Comparison of ENCODE assay signal across 12 cellular contexts in genomic region chrX:40068048-40068447, GRCh38. TPM values are rescaled to one million over a fixed set of nuclear protein-coding genes. Genes with fewer than 3 reads are reported as not detected.
DNase-seq lines count a peak whose midpoint lies in the region; ATAC-seq and TF ChIP-seq lines count a peak whose summit lies in the region.
"Had no signal": no experiment of that assay in that cellular context is flagged by ENCODE, and none has a peak within 500 bp of the region (broad histone marks: within the 10 kb centered on the region; RNA-seq: fewer than 3 reads in every experiment).

No MANE protein-coding gene starts in this region.

- no peak overlapping the region for H3K14ac ChIP-seq in H9 (ENCODE audit: insufficient read depth, low read length)

- no peak overlapping the region for H3K18ac ChIP-seq in H9 (ENCODE audit: insufficient read length, low read depth, low read length)

- H3K23ac ChIP-seq in H9 (ENCODE audit: insufficient read length, low read depth, low read length): no peak overlapping the region

- H3K9me3 ChIP-seq in H9 (ENCODE audit: control insufficient read depth, low read depth, low read length): no peaks in the 10 kb centered on the region

- no peak overlapping the region for H3T11ph ChIP-seq in H9 (ENCODE audit: low read length)

- H2AFZ ChIP-seq in H9 (ENCODE audit: low read length): no peak overlapping the region

- peaks cover 26 to 48% of the 10 kb centered on the region in 2 experiments for H3K4me1 Mint-ChIP-seq in H9
- H3K4me1 Mint-ChIP-seq in glutamatergic neuron (ENCODE audit: low read depth, unreplicated experiment): peaks cover 13% of the 10 kb centered on the region

- H2AK5ac ChIP-seq in H9 (ENCODE audit: insufficient read length, low read length): no peak overlapping the region

- H3K36me3 Mint-ChIP-seq in H9 (ENCODE audit: insufficient read depth in 1 of 3, low read depth in 3 of 3) (peaks cover 54 to 97% (median 90%) of the 10 kb centered on the region in 3 experiments), glutamatergic neuron (ENCODE audit: unreplicated experiment) (no peaks in the 10 kb centered on the region)

- H4K8ac ChIP-seq in H9 (replicated peaks; ENCODE audit: insufficient read length, low read depth, low read length): no peak overlapping the region

- no peak overlapping the region for H4K5ac ChIP-seq in H9 (ENCODE audit: insufficient read length, low read depth, low read length)

- H3K27ac Mint-ChIP-seq in H9 (peak overlapping the region in 2 of 3 experiments; percentile 34 to 85; a peak in 2 of 7 replicates), glutamatergic neuron (ENCODE audit: unreplicated experiment) (no peak overlapping the region)
- H3K27ac Mint-ChIP-seq: activated T-cell treated with anti-CD3 and anti-CD28 coated beads, Interleukin-2, amount 50 U/mL, for 24 hours had no signal

- H3K56ac ChIP-seq in H9 (ENCODE audit: insufficient read length, low read depth, low read length): no peak overlapping the region

- no peak overlapping the region for H2BK15ac ChIP-seq in H9 (ENCODE audit: low read depth, low read length)

- peaks cover 11% of the 10 kb centered on the region; the same call in 1 of the 2 replicates for H3K4me1 ChIP-seq in H9 (ENCODE audit: insufficient read depth, low read length)
- H3K4me1 ChIP-seq in foreskin keratinocyte: no peaks in the 10 kb centered on the region

- WGBS in H9 (ENCODE audit: extremely low coverage, insufficient read length, low lambda C conversion rate): no CpG with 5 or more reads among the region's 4 CpGs

- peak; percentile 15 for DNase-seq in NCI-H2029 (lab: John Stamatoyannopoulos, UW)
- no peak for DNase-seq in NCI-H2029 treated with DMSO at 0.1 percent for 48 hours (lab: John Stamatoyannopoulos, UW)
- DNase-seq in H9: no peak
- peak; percentile 51 for DNase-seq in SW480 (ENCODE audit: low spot score)
- no peak for DNase-seq in foreskin keratinocyte
- DNase-seq in omental fat pad (ENCODE audit: low spot score): no peak
- no peak for DNase-seq in glutamatergic neuron
- no peak for DNase-seq in NCI-H1436 treated with DMSO at 0.1 percent for 48 hours (lab: John Stamatoyannopoulos, UW)
- DNase-seq: activated T-cell treated with anti-CD3 and anti-CD28 coated beads, Interleukin-2, amount 50 U/mL, for 24 hours; NCI-H1694 treated with DMSO at 0.1 percent for 48 hours; stimulated activated naive CD4-positive, alpha-beta T cell treated with Interleukin-2 at 50 U/mL for 16 hours had no signal

- H3K27me3 Mint-ChIP-seq in H9 (ENCODE audit: low read depth): 0 out of 2 replicates have a peak, but pooled peaks cover 2% of the 10 kb centered on the region
- peaks cover 5% of the 10 kb centered on the region for H3K27me3 Mint-ChIP-seq in glutamatergic neuron (ENCODE audit: unreplicated experiment)

- TF ChIP-seq CTCF in H9 (conservative IDR thresholded peaks at IDR 0.05) (no peak), foreskin keratinocyte (conservative IDR thresholded peaks at IDR 0.05) (peak; percentile 29), omental fat pad (IDR thresholded peaks at IDR 0.05) (no peak), glutamatergic neuron (IDR thresholded peaks at IDR 0.05; ENCODE audit: partially characterized antibody, unreplicated experiment) (no peak)

- H4K91ac ChIP-seq in H9 (ENCODE audit: insufficient read length, low read depth, low read length): no peak overlapping the region

- H3K4ac ChIP-seq in H9 (ENCODE audit: low read depth, low read length): no peak overlapping the region

- no peak overlapping the region for H2BK120ac ChIP-seq in H9 (ENCODE audit: low read depth, low read length, poor library complexity, severe bottlenecking)

- H3K23me2 ChIP-seq in H9 (ENCODE audit: insufficient read length, low read depth, low read length, poor library complexity, severe bottlenecking): no peaks in the 10 kb centered on the region

- H3K27ac ChIP-seq in H9 (ENCODE audit: insufficient read length, low read depth, low read length) (no peak overlapping the region), foreskin keratinocyte (no peak overlapping the region)
- H3K27ac ChIP-seq: coronary artery had no signal

- ATAC-seq in foreskin keratinocyte (no peak), omental fat pad (ENCODE audit: low FRiP score) (no peak)

- H2BK5ac ChIP-seq in H9 (ENCODE audit: insufficient read length, low read length): no peak overlapping the region

- H3K9me3 Mint-ChIP-seq in H9: peaks cover 73 to 80% of the 10 kb centered on the region in 2 experiments
- H3K9me3 Mint-ChIP-seq in glutamatergic neuron (ENCODE audit: unreplicated experiment): peaks cover 3% of the 10 kb centered on the region
- H3K9me3 Mint-ChIP-seq: activated T-cell treated with anti-CD3 and anti-CD28 coated beads, Interleukin-2, amount 50 U/mL, for 24 hours had no signal

- peaks cover 3% of the 10 kb centered on the region for H3K79me1 ChIP-seq in H9 (ENCODE audit: insufficient read depth, low read depth, low read length, poor library complexity, severe bottlenecking)

- H2BK12ac ChIP-seq in H9 (ENCODE audit: insufficient read length, low read depth, low read length): no peak overlapping the region

- H3K4me3 Mint-ChIP-seq in H9 (no peak overlapping the region), glutamatergic neuron (ENCODE audit: unreplicated experiment) (no peak overlapping the region)
- H3K4me3 Mint-ChIP-seq: activated T-cell treated with anti-CD3 and anti-CD28 coated beads, Interleukin-2, amount 50 U/mL, for 24 hours had no signal

- no peak overlapping the region for H3K9ac ChIP-seq in H9 (ENCODE audit: extremely low read depth, insufficient read length, low read length)

- H3K27me3 ChIP-seq in H9 (ENCODE audit: insufficient read depth, low read length) (no peaks in the 10 kb centered on the region), foreskin keratinocyte (no peaks in the 10 kb centered on the region)

- no peak overlapping the region for H3K4me2 ChIP-seq in H9 (ENCODE audit: insufficient read depth, insufficient read length, low read length)

- H2BK20ac ChIP-seq in H9 (ENCODE audit: low read depth, low read length, poor library complexity, severe bottlenecking): no peak overlapping the region

- H4K20me1 ChIP-seq in H9 (ENCODE audit: control insufficient read depth, insufficient read depth, insufficient read length): no peaks in the 10 kb centered on the region

- H3K79me2 ChIP-seq in H9 (ENCODE audit: insufficient read depth, low read length): no peaks in the 10 kb centered on the region

RNA-seq across cellular contexts. Expression of gene BCOR, which starts 29.7 kb away (rescaled TPM):
- 126 and 134 TPM in 2 replicates for total RNA-seq in H9 (2021)
- 20.4 and 22.5 TPM in 2 replicates for total RNA-seq in foreskin keratinocyte
- polyA plus RNA-seq in foreskin keratinocyte: 6.7 and 6.8 TPM in 2 replicates
- 10 to 100 TPM; 12.8 to 28.8 (median 18.6) TPM for total RNA-seq in omental fat pad
- total RNA-seq in glutamatergic neuron (ENCODE audit: unreplicated experiment): 59.0 TPM

Comparison
In these comparisons a context has a peak if more than half of its experiments do, and no peak if none do; other contexts are left out.
1. DNase-seq: peak in NCI-H2029 (single experiment) and SW480 (single experiment); none in NCI-H2029 treated with DMSO at 0.1 percent for 48 hours (single experiment), H9 (single experiment), foreskin keratinocyte (0 of 2), omental fat pad (single experiment), glutamatergic neuron (single experiment) and NCI-H1436 treated with DMSO at 0.1 percent for 48 hours (single experiment).